In genomic region chr4:150236626-150237025, GRCh38 we compare ENCODE assay signal across 15 cellular contexts.
DNase-seq lines count a peak whose midpoint lies in the region; FAIRE-seq and TF ChIP-seq lines count a peak whose summit lies in the region.
"Had no signal": no experiment of that assay in that cellular context is flagged by ENCODE, and none has a peak within 500 bp of the region (broad histone marks: within the 10 kb centered on the region; RNA-seq: fewer than 3 reads in every experiment).

No MANE protein-coding gene starts in this region.

- no peak overlapping the region for H3K27ac Mint-ChIP-seq in glutamatergic neuron (ENCODE audit: unreplicated experiment)
- H3K27ac Mint-ChIP-seq: activated naive CD4-positive, alpha-beta T cell treated with anti-CD3 and anti-CD28 coated beads for 36 hours had no signal

- no peaks in the 10 kb centered on the region for H3K9me2 ChIP-seq in PC-9 (ENCODE audit: insufficient read depth)

- no peaks in the 10 kb centered on the region for H3K27me3 ChIP-seq in PC-9 (ENCODE audit: insufficient read depth, low read depth)
- H3K27me3 ChIP-seq: BE2C had no signal

- POLR2A ChIA-PET in PC-9 (lab: Charles Lee; ENCODE audit: unreplicated experiment): no interaction called here

- no peaks in the 10 kb centered on the region for H3K9me3 Mint-ChIP-seq in glutamatergic neuron (ENCODE audit: unreplicated experiment)
- H3K9me3 Mint-ChIP-seq: activated naive CD4-positive, alpha-beta T cell treated with anti-CD3 and anti-CD28 coated beads for 36 hours had no signal

- H3K4me2 ChIP-seq in PC-9: no peak overlapping the region

- no peaks in the 10 kb centered on the region for H3K27me3 Mint-ChIP-seq in glutamatergic neuron (ENCODE audit: unreplicated experiment)

- no TSS peak for BruUV-seq in PC-9 (replicated peaks; lab: Mats Ljungman, UMichigan)

- H3K4me3 Mint-ChIP-seq in glutamatergic neuron (ENCODE audit: unreplicated experiment): no peak overlapping the region
- H3K4me3 Mint-ChIP-seq: activated naive CD4-positive, alpha-beta T cell treated with anti-CD3 and anti-CD28 coated beads for 36 hours had no signal

- H3K36me3 Mint-ChIP-seq in glutamatergic neuron (ENCODE audit: unreplicated experiment): peaks cover 10% of the 10 kb centered on the region

- H3K79me2 ChIP-seq in PC-9 (ENCODE audit: low read depth): no peaks in the 10 kb centered on the region

- H3K4me3 ChIP-seq in WI38 (ENCODE audit: low read depth, low read length) (0 out of 2 replicates have a peak overlapping the region, but pooled peaks have one; percentile 1), fibroblast of mammary gland (ENCODE audit: control insufficient read depth, low read depth, low read length) (no peak overlapping the region), retinal pigment epithelial cell (ENCODE audit: low read length) (peak overlapping the region; percentile 12), PC-9 (no peak overlapping the region)

- H3K27ac ChIP-seq in PC-9: no peak overlapping the region

- H3K4me1 ChIP-seq in PC-9 (replicated peaks; ENCODE audit: insufficient read depth): peaks cover 14% of the 10 kb centered on the region

- FAIRE-seq in HTR-8/SVneo (lab: Jason Lieb, UNC): no peak

- no peaks in the 10 kb centered on the region for H4K20me1 ChIP-seq in PC-9 (ENCODE audit: insufficient read depth)

- peak; percentile 73 for DNase-seq in ELR (ENCODE audit: low read depth)
- DNase-seq in fibroblast of mammary gland (ENCODE audit: low read depth): peak; percentile 76
- DNase-seq in retinal pigment epithelial cell (ENCODE audit: low read depth): no peak
- no peak for DNase-seq in glutamatergic neuron
- no peak for DNase-seq in HTR-8/SVneo (ENCODE audit: insufficient read length, low spot score)
- DNase-seq in PC-9: no peak
- no peak for DNase-seq in GOT3 (lab: John Stamatoyannopoulos, UW)
- DNase-seq: activated CD4-positive, alpha-beta T cell treated with anti-CD3 and anti-CD28 coated beads for 1 hour; activated CD8-positive, alpha-beta memory T cell treated with anti-CD3 and anti-CD28 coated beads, Interleukin-2, amount 50 U/mL, for 48 hours; activated naive CD4-positive, alpha-beta T cell treated with anti-CD3 and anti-CD28 coated beads for 36 hours; BE2C; central memory CD4-positive, alpha-beta T cell; NCI-H524 treated with DMSO at 0.1 percent for 48 hours; T-helper 1 cell had no signal

- TF ChIP-seq CTCF in WI38 (IDR thresholded peaks at IDR 0.05; ENCODE audit: low read depth, low read length) (no peak), fibroblast of mammary gland (conservative IDR thresholded peaks at IDR 0.05; ENCODE audit: control insufficient read depth, insufficient read depth, low read depth, low read length) (no peak), retinal pigment epithelial cell (conservative IDR thresholded peaks at IDR 0.05; ENCODE audit: low read depth, low read length) (no peak), glutamatergic neuron (IDR thresholded peaks at IDR 0.05; ENCODE audit: partially characterized antibody, unreplicated experiment) (no peak), PC-9 (conservative IDR thresholded peaks at IDR 0.05) (no peak)

- no peaks in the 10 kb centered on the region for H3K36me3 ChIP-seq in PC-9 (ENCODE audit: low read depth)
- H3K36me3 ChIP-seq: BE2C had no signal

- no peaks in the 10 kb centered on the region for H3F3A ChIP-seq in PC-9 (ENCODE audit: insufficient read depth, low read depth)

- H3K4me1 Mint-ChIP-seq in glutamatergic neuron (ENCODE audit: low read depth, unreplicated experiment): peaks cover 11% of the 10 kb centered on the region

- H3K9me3 ChIP-seq in PC-9 (ENCODE audit: insufficient read depth, low read depth): no peaks in the 10 kb centered on the region
- H3K9me3 ChIP-seq: BE2C had no signal

- no peak overlapping the region for H2AFZ ChIP-seq in PC-9

- intact Hi-C loops in PC-9 (cut with micrococcal nuclease; ENCODE audit: unreplicated experiment): no loop called here

- CTCF ChIA-PET in PC-9 (lab: Charles Lee): no interaction called here

Comparison
In these comparisons a context has a peak if more than half of its experiments do, and no peak if none do; other contexts are left out.
1. DNase-seq: peak in ELR (single experiment) and fibroblast of mammary gland (single experiment); none in retinal pigment epithelial cell (single experiment), glutamatergic neuron (single experiment), HTR-8/SVneo (single experiment), PC-9 (0 of 2) and GOT3 (single experiment).
2. H3K4me3 ChIP-seq: peak in WI38 (single experiment) and retinal pigment epithelial cell (single experiment); none in fibroblast of mammary gland (single experiment) and PC-9 (single experiment).